18 cellular contexts compared by ENCODE assay signal in the genomic region with DNA sequence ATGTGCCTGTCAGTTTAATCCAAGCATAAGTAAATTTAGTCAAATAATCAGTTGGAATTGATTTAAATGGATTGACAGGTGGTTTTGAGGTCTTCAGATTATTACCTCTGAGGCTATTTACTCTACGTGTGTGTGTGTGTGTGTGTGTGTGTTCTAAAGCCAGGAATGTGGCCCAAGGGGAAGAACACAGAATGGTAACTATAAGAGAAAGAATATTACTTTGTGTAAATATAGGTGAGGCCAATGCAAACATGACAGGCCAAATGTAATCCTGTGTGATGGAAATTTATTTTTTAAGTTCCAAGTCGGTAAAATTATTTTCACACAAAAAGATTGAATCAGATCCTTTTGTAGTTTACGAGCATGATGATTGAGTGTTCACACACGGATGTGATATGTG.
A peak's percentile ranks its signal among the peaks of the same experiment; 100 is the strongest.
DNase-seq lines count a peak whose midpoint lies in the region; ATAC-seq and TF ChIP-seq lines count a peak whose summit lies in the region.
"Had no signal": no experiment of that assay in that cellular context is flagged by ENCODE, and none has a peak within 500 bp of the region (broad histone marks: within the 10 kb centered on the region; RNA-seq: fewer than 3 reads in every experiment).

No MANE protein-coding gene starts in this region.

- no peaks in the 10 kb centered on the region for H3K36me3 ChIP-seq in RWPE2 (ENCODE audit: low read depth)
- H3K36me3 ChIP-seq in left lung = no peaks in the 10 kb centered on the region
- H3K36me3 ChIP-seq: SJSA1 had no signal

- H3K4me1 ChIP-seq in RWPE2 (ENCODE audit: insufficient read depth, poor library complexity, severe bottlenecking) (peaks cover 9% of the 10 kb centered on the region), left lung (no peaks in the 10 kb centered on the region), foreskin keratinocyte (no peaks in the 10 kb centered on the region)

- intact Hi-C loops in left lung (cut with DNase I) = no loop called here

- H3K9me3 ChIP-seq in RWPE2 (ENCODE audit: severe bottlenecking) = no peaks in the 10 kb centered on the region
- peaks cover 0 to 4% of the 10 kb centered on the region in 2 donors for H3K9me3 ChIP-seq in left lung
- H3K9me3 ChIP-seq: SJSA1 had no signal

- TF ChIP-seq CTCF in RWPE2 (IDR thresholded peaks at IDR 0.05; ENCODE audit: poor library complexity, severe bottlenecking) (no peak), left lung (IDR thresholded peaks at IDR 0.05) (no peak), foreskin keratinocyte (conservative IDR thresholded peaks at IDR 0.05) (no peak)

- DNase-seq in DMS53 (lab: John Stamatoyannopoulos, UW) = peak; percentile 10
- no peak for DNase-seq in DMS53 treated with DMSO at 0.1 percent for 48 hours (lab: John Stamatoyannopoulos, UW; ENCODE audit: unreplicated experiment)
- DNase-seq in LoVo (ENCODE audit: low spot score) = peak; percentile 37
- no peak for DNase-seq in RWPE2 (ENCODE audit: low spot score)
- DNase-seq in left lung = no peak
- DNase-seq in foreskin keratinocyte = no peak
- no peak for DNase-seq in SK-N-DZ (ENCODE audit: low spot score)
- DNase-seq: C1 segment of cervical spinal cord, COR-L47, DMS79 treated with DMSO at 0.1 percent for 48 hours, H9, Karpas-422, NCI-H2081, NCI-H226, NCI-H526 treated with DMSO at 0.1 percent for 48 hours had no signal

- H3K4me3 ChIP-seq in RWPE2 (ENCODE audit: severe bottlenecking) = no peak overlapping the region
- H3K4me3 ChIP-seq in left lung = no peak overlapping the region
- H3K4me3 ChIP-seq: SJSA1 had no signal

- ATAC-seq in RWPE2 (ENCODE audit: low read depth) = peak; percentile 79
- peak; percentile 72 for ATAC-seq in left lung
- ATAC-seq in foreskin keratinocyte = no peak
- ATAC-seq in HG03280 (IDR thresholded peaks at IDR 0.05; ENCODE audit: unreplicated experiment) = no peak

- H3K27me3 ChIP-seq in RWPE2 (ENCODE audit: insufficient read depth, poor library complexity, severe bottlenecking) (no peaks in the 10 kb centered on the region), left lung (no peaks in the 10 kb centered on the region), foreskin keratinocyte (no peaks in the 10 kb centered on the region)
- H3K27me3 ChIP-seq: SJSA1 had no signal

- H3K27ac ChIP-seq in RWPE2 (ENCODE audit: poor library complexity, severe bottlenecking) (no peak overlapping the region), left lung (no peak overlapping the region), foreskin keratinocyte (no peak overlapping the region)
- H3K27ac ChIP-seq: 22Rv1, SJSA1 had no signal

Comparison
In these comparisons a context has a peak if more than half of its experiments do, and no peak if none do; other contexts are left out.
1. DNase-seq: peak in DMS53 (single experiment) and LoVo (single experiment); none in DMS53 treated with DMSO at 0.1 percent for 48 hours (single experiment), RWPE2 (single experiment), left lung (0 of 2), foreskin keratinocyte (0 of 2) and SK-N-DZ (single experiment).
2. ATAC-seq: peak in RWPE2 (single experiment) and left lung (single experiment); none in foreskin keratinocyte (single experiment) and HG03280 (single experiment).